In the genomic region with DNA sequence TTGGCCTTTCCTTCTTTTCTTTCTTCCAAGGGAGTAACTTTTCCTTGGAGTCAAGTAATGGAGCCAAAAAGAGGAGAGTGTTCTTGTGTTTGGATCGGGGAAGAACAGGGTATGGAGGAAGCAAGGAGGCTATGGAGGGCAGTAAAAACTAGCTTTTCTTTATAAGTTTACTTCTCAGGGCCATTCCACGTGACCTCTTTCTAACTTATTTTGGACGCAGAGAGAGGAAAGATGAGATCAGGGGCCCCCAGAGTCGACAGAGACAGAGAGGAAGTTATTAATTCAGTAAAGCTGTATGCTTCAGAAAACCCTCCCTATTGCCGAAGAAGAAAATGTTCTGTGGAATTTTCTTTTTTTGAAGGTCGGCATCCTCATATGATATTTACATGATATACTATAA, we compare ENCODE assay signal across 13 cellular contexts.
DNase-seq lines count a peak whose midpoint lies in the region; ATAC-seq lines count a peak whose summit lies in the region.
"Had no signal": no experiment of that assay in that cellular context is flagged by ENCODE, and none has a peak within 500 bp of the region (broad histone marks: within the 10 kb centered on the region; RNA-seq: fewer than 3 reads in every experiment).

No MANE protein-coding gene starts in this region.

- H3K36me3 ChIP-seq in Karpas-422 (ENCODE audit: insufficient read depth, low read length) (no peaks in the 10 kb centered on the region), skeletal muscle satellite cell (ENCODE audit: insufficient read depth, low read length) (no peaks in the 10 kb centered on the region)

- H4K20me1 ChIP-seq in Karpas-422 (ENCODE audit: insufficient read depth, low read depth, low read length): no peaks in the 10 kb centered on the region

- DNase-seq in Karpas-422 (peak; percentile 78), epithelial cell of prostate (ENCODE audit: low read depth, low spot score) (no peak), left kidney (ENCODE audit: low read depth, low spot score) (peak; percentile 67), pons (ENCODE audit: low spot score) (no peak), NCI-H1436 (lab: John Stamatoyannopoulos, UW) (no peak)
- DNase-seq in effector CD4-positive, alpha-beta T cell: no peak
- DNase-seq: activated CD4-positive, alpha-beta T cell treated with anti-CD3 and anti-CD28 coated beads, Interleukin-2, amount 50 U/mL, for 1 hour; immature natural killer cell; naive thymus-derived CD8-positive, alpha-beta T cell; NCI-H2227 treated with DMSO at 0.1 percent for 48 hours; T-helper 2 cell had no signal

- H3K4me2 ChIP-seq in Karpas-422 (ENCODE audit: low read depth, low read length, poor library complexity, severe bottlenecking) (peak overlapping the region; percentile 18), skeletal muscle satellite cell (ENCODE audit: low read length) (peak overlapping the region; percentile 15)

- H3K4me1 ChIP-seq in Karpas-422 (ENCODE audit: low read length) (peaks cover 23% of the 10 kb centered on the region), skeletal muscle satellite cell (ENCODE audit: control insufficient read depth, insufficient read depth, low read length) (peaks cover 6% of the 10 kb centered on the region)

- no peak for ATAC-seq in GM18873 (IDR thresholded peaks at IDR 0.05; ENCODE audit: low FRiP score, unreplicated experiment)
- ATAC-seq: naive thymus-derived CD8-positive, alpha-beta T cell had no signal

- no peaks in the 10 kb centered on the region for H3K27me3 ChIP-seq in Karpas-422 (ENCODE audit: low read length)
- H3K27me3 ChIP-seq in skeletal muscle satellite cell (ENCODE audit: control insufficient read depth, insufficient read depth, low read length): no peaks in the 10 kb centered on the region

- no peaks in the 10 kb centered on the region for H3K9me3 ChIP-seq in Karpas-422 (ENCODE audit: low read length)
- H3K9me3 ChIP-seq in skeletal muscle satellite cell (replicated peaks; ENCODE audit: low read length): no peaks in the 10 kb centered on the region

- H3K9ac ChIP-seq in Karpas-422 (ENCODE audit: low read length): peak overlapping the region; percentile 26; the same call in 1 of the 2 replicates
- H3K9ac ChIP-seq in skeletal muscle satellite cell (ENCODE audit: low read depth, low read length): no peak overlapping the region

- H3K4me3 ChIP-seq in Karpas-422 (ENCODE audit: low read length): no peak overlapping the region
- no peak overlapping the region for H3K4me3 ChIP-seq in skeletal muscle satellite cell (ENCODE audit: low read length)

- no peaks in the 10 kb centered on the region for H3K9me2 ChIP-seq in Karpas-422 (replicated peaks; ENCODE audit: insufficient read depth, low read length)

- peak overlapping the region; percentile 81; the same call in 1 of the 2 replicates for H2AFZ ChIP-seq in Karpas-422 (ENCODE audit: low read length)

- H3K27ac ChIP-seq in Karpas-422 (ENCODE audit: low read length): no peak overlapping the region
- peak overlapping the region; percentile 89 for H3K27ac ChIP-seq in epithelial cell of prostate

- H3K79me2 ChIP-seq in Karpas-422 (ENCODE audit: low read length): no peaks in the 10 kb centered on the region

Comparison
In these comparisons a context has a peak if more than half of its experiments do, and no peak if none do; other contexts are left out.
1. DNase-seq: peak in Karpas-422 (single experiment) and left kidney (single experiment); none in epithelial cell of prostate (single experiment), pons (single experiment), NCI-H1436 (single experiment) and effector CD4-positive, alpha-beta T cell (single experiment).